ENCODE assay signal across 18 cellular contexts in genomic region chr4:1533501-1534064, GRCh38.
DNase-seq lines count a peak whose midpoint lies in the region; ATAC-seq and TF ChIP-seq lines count a peak whose summit lies in the region.
"Had no signal": no experiment of that assay in that cellular context is flagged by ENCODE, and none has a peak within 500 bp of the region (broad histone marks: within the 10 kb centered on the region; RNA-seq: fewer than 3 reads in every experiment).

No MANE protein-coding gene starts in this region.

- TF ChIP-seq POLR2A in spleen (IDR thresholded peaks at IDR 0.05): no peak
- TF ChIP-seq POLR2A in testis (IDR thresholded peaks at IDR 0.05): no peak

- ATAC-seq in Right ventricle myocardium inferior: no peak
- no peak for ATAC-seq in left ventricle myocardium superior
- ATAC-seq: activated CD8-positive, alpha-beta T cell treated with anti-CD3 and anti-CD28 coated beads for 36 hours; activated T-cell treated with anti-CD3 and anti-CD28 coated beads, Interleukin-2, amount 50 U/mL, for 4 hours; WTC11 had no signal

- no peaks in the 10 kb centered on the region for H3K27me3 ChIP-seq in right atrium auricular region
- peaks cover 0 to 81% (median 25%) of the 10 kb centered on the region in 7 donors for H3K27me3 ChIP-seq in spleen (replicated peaks in 1 of 7)
- peaks cover 55% of the 10 kb centered on the region for H3K27me3 ChIP-seq in BE2C
- H3K27me3 ChIP-seq in testis: no peaks in the 10 kb centered on the region

- H3K36me3 ChIP-seq in right atrium auricular region (no peaks in the 10 kb centered on the region), spleen (no peaks in the 10 kb centered on the region), BE2C (no peaks in the 10 kb centered on the region), testis (ENCODE audit: low read depth, missing control alignments) (no peaks in the 10 kb centered on the region)
- H3K36me3 ChIP-seq: SJSA1 had no signal

- H3K9me3 ChIP-seq in right atrium auricular region: no peaks in the 10 kb centered on the region
- no peaks in the 10 kb centered on the region for H3K9me3 ChIP-seq in spleen
- no peaks in the 10 kb centered on the region for H3K9me3 ChIP-seq in BE2C
- H3K9me3 ChIP-seq in testis: no peaks in the 10 kb centered on the region
- H3K9me3 ChIP-seq: SJSA1 had no signal

- H3K4me1 ChIP-seq in right atrium auricular region (no peaks in the 10 kb centered on the region), spleen (no peaks in the 10 kb centered on the region), BE2C (peaks cover 2% of the 10 kb centered on the region; the same call in 1 of the 2 replicates), testis (no peaks in the 10 kb centered on the region)
- H3K4me1 ChIP-seq: SJSA1 had no signal

- 38 to 57% (median 45%) methylated on average over 20 to 36 of the region's 36 CpGs for WGBS in spleen, 5 donors
- 43 to 52% methylated on average over 26 to 36 of the region's 36 CpGs for WGBS in testis, 2 donors

- H3K27ac ChIP-seq in right atrium auricular region: no peak overlapping the region
- no peak overlapping the region for H3K27ac ChIP-seq in spleen
- no peak overlapping the region for H3K27ac ChIP-seq in testis
- H3K27ac ChIP-seq: coronary artery, SJSA1 had no signal

- DNase-seq in Right ventricle myocardium inferior (ENCODE audit: missing footprints): peak; percentile 25
- DNase-seq in right atrium auricular region (ENCODE audit: low spot score): no peak
- peak; percentile 63 for DNase-seq in NCI-H82 treated with DMSO at 0.1 percent for 48 hours (lab: John Stamatoyannopoulos, UW; ENCODE audit: unreplicated experiment)
- DNase-seq in left ventricle myocardium superior: peak; percentile 17
- peak; percentile 47 for DNase-seq in spleen
- no peak for DNase-seq in BE2C
- no peak for DNase-seq in testis
- DNase-seq in dedifferentiated amniotic fluid mesenchymal stem cell (ENCODE audit: extremely low spot score): no peak
- DNase-seq: activated CD8-positive, alpha-beta T cell treated with anti-CD3 and anti-CD28 coated beads for 36 hours; activated T-cell treated with anti-CD3 and anti-CD28 coated beads, Interleukin-2, amount 50 U/mL, for 4 hours; CD4-positive, CD25-positive, alpha-beta regulatory T cell; DMS79 treated with DMSO at 0.1 percent for 48 hours; kidney glomerular epithelial cell; NCI-H2107; NCI-H526 treated with DMSO at 0.1 percent for 48 hours had no signal

- H3K4me3 ChIP-seq in right atrium auricular region (no peak overlapping the region), spleen (no peak overlapping the region), BE2C (ENCODE audit: low read depth, low read length) (no peak overlapping the region), testis (no peak overlapping the region)
- H3K4me3 ChIP-seq: coronary artery, SJSA1 had no signal

- TF ChIP-seq CTCF in right atrium auricular region (IDR thresholded peaks at IDR 0.05) (no peak), spleen (IDR thresholded peaks at IDR 0.05 in 8 of 11, conservative IDR thresholded peaks at IDR 0.05 in 3 of 11) (no peak), BE2C (IDR thresholded peaks at IDR 0.05; ENCODE audit: low read depth, low read length) (no peak), testis (IDR thresholded peaks at IDR 0.05) (no peak)

- intact Hi-C loops in Right ventricle myocardium inferior (cut with DNase I): no loop called here
- intact Hi-C loops in left ventricle myocardium superior (cut with micrococcal nuclease): no loop called here
- intact Hi-C loops in spleen (cut with DNase I; ENCODE audit: low total_unique reads): no loop called here
- intact Hi-C loops in testis (cut with DNase I; ENCODE audit: low total_unique reads): no loop called here

Comparison
In these comparisons a context has a peak if more than half of its experiments do, and no peak if none do; other contexts are left out.
1. DNase-seq: peak in Right ventricle myocardium inferior (single experiment), NCI-H82 treated with DMSO at 0.1 percent for 48 hours (single experiment), left ventricle myocardium superior (single experiment) and spleen (single experiment); none in right atrium auricular region (single experiment), BE2C (single experiment), testis (single experiment) and dedifferentiated amniotic fluid mesenchymal stem cell (single experiment).